25 cellular contexts compared by ENCODE assay signal in the genomic region with DNA sequence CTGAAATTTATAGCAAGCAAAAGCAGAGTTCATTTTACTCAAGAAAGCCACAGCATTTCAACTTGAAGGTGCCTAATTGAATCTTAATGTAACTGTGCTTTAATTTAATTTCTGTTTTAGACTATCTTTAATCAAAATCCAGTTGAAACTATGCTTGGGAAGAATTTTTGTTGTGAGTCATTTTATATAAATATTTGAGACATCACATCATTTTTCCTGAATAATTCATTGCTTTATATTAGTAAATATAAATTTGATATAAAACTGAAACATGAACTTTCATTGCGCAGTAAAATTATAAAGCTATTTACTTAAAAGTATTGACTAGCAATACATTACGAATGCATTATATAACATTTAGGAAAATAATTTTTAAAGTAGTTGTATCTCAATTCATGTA.
DNase-seq lines count a peak whose midpoint lies in the region; ATAC-seq and FAIRE-seq lines count a peak whose summit lies in the region.
"Had no signal": no experiment of that assay in that cellular context is flagged by ENCODE, and none has a peak within 500 bp of the region (broad histone marks: within the 10 kb centered on the region; RNA-seq: fewer than 3 reads in every experiment).

No MANE protein-coding gene starts in this region.

- DNase-seq in frontal cortex (ENCODE audit: low spot score in 2 of 2): no peak
- DNase-seq in small intestine: no peak
- no peak for DNase-seq in stimulated activated naive CD8-positive, alpha-beta T cell treated with anti-CD3 and anti-CD28 coated beads, Interleukin-15, amount 100 ng/mL, for 72 hours
- DNase-seq: ACHN; BE2C; C1 segment of cervical spinal cord; CD4-positive, alpha-beta memory T cell; CD4-positive, CD25-positive, alpha-beta regulatory T cell; CD8-positive, alpha-beta memory T cell; COR-L47; DMS 273 treated with DMSO at 0.1 percent for 48 hours; DMS153; DMS53; DMS79; DND-41; EL; GDM1 had no signal

- WGBS in small intestine, 3 donors: 89 to 94% (median 94%) methylated on average over 2 of the region's 2 CpGs

- no peaks in the 10 kb centered on the region for H3K27me3 Mint-ChIP-seq in stimulated activated naive CD8-positive, alpha-beta T cell treated with anti-CD3 and anti-CD28 coated beads, Interleukin-15, amount 100 ng/mL, for 72 hours
- H3K27me3 Mint-ChIP-seq: CD4-positive, alpha-beta memory T cell; CD4-positive, CD25-positive, alpha-beta regulatory T cell; CD8-positive, alpha-beta memory T cell had no signal

- H3K9me3 ChIP-seq in small intestine (ENCODE audit: control insufficient read depth, low read depth): no peaks in the 10 kb centered on the region
- H3K9me3 ChIP-seq: BE2C, BLaER1 had no signal

- no peaks in the 10 kb centered on the region for H3K4me1 Mint-ChIP-seq in stimulated activated naive CD8-positive, alpha-beta T cell treated with anti-CD3 and anti-CD28 coated beads, Interleukin-15, amount 100 ng/mL, for 72 hours
- H3K4me1 Mint-ChIP-seq: CD14-positive monocyte; CD4-positive, alpha-beta memory T cell; CD4-positive, CD25-positive, alpha-beta regulatory T cell; CD8-positive, alpha-beta memory T cell had no signal

- no peak overlapping the region for H3K4me3 ChIP-seq in small intestine (ENCODE audit: low read depth in 1 of 2, low read length in 2 of 2)
- H3K4me3 ChIP-seq: BLaER1, GM12878 had no signal

- FAIRE-seq in A204.1 (lab: Jason Lieb, UNC) (peak; percentile 75), frontal cortex (lab: Jason Lieb, UNC) (peak; percentile 78), small intestine (lab: Jason Lieb, UNC) (peak; percentile 59)
- FAIRE-seq: GM12878, GM12892, GM18507 had no signal

- H3K27ac Mint-ChIP-seq in stimulated activated naive CD8-positive, alpha-beta T cell treated with anti-CD3 and anti-CD28 coated beads, Interleukin-15, amount 100 ng/mL, for 72 hours: no peak overlapping the region
- H3K27ac Mint-ChIP-seq: CD14-positive monocyte; CD4-positive, alpha-beta memory T cell; CD4-positive, CD25-positive, alpha-beta regulatory T cell; CD8-positive, alpha-beta memory T cell had no signal

- H3K4me1 ChIP-seq in small intestine (ENCODE audit: control insufficient read depth in 2 of 2, insufficient read depth in 1 of 2, low read depth in 1 of 2, low read length in 1 of 2): no peaks in the 10 kb centered on the region
- H3K4me1 ChIP-seq: BE2C, BLaER1 had no signal

- H3K27me3 ChIP-seq in small intestine (ENCODE audit: control insufficient read depth in 2 of 2, insufficient read depth in 2 of 2, low read length in 2 of 2): no peaks in the 10 kb centered on the region
- H3K27me3 ChIP-seq: BE2C, BLaER1 had no signal

- ATAC-seq in activated CD4-positive, CD25-positive, alpha-beta regulatory T cell treated with anti-CD3 and anti-CD28 coated beads, Interleukin-2, amount 50 U/mL, for 24 hours: no peak
- ATAC-seq in stimulated activated naive CD8-positive, alpha-beta T cell treated with anti-CD3 and anti-CD28 coated beads, Interleukin-15, amount 100 ng/mL, for 72 hours: no peak
- ATAC-seq: GM12878 had no signal

- H3K9me3 Mint-ChIP-seq in stimulated activated naive CD8-positive, alpha-beta T cell treated with anti-CD3 and anti-CD28 coated beads, Interleukin-15, amount 100 ng/mL, for 72 hours: peaks cover 13 to 32% of the 10 kb centered on the region in 2 donors

- H3K4me3 Mint-ChIP-seq in stimulated activated naive CD8-positive, alpha-beta T cell treated with anti-CD3 and anti-CD28 coated beads, Interleukin-15, amount 100 ng/mL, for 72 hours: no peak overlapping the region
- H3K4me3 Mint-ChIP-seq: CD14-positive monocyte; CD4-positive, alpha-beta memory T cell; CD4-positive, CD25-positive, alpha-beta regulatory T cell; CD8-positive, alpha-beta memory T cell had no signal

- H3K36me3 ChIP-seq in small intestine (ENCODE audit: control insufficient read depth in 2 of 2, insufficient read depth in 2 of 2, low read length in 2 of 2): no peaks in the 10 kb centered on the region
- H3K36me3 ChIP-seq: BE2C, BLaER1 had no signal

- H3K27ac ChIP-seq in small intestine (ENCODE audit: low read depth in 1 of 2, low read length in 1 of 2): no peak overlapping the region
- H3K27ac ChIP-seq: 22Rv1, BLaER1 had no signal
